21 cellular contexts compared by ENCODE assay signal in the genomic region with DNA sequence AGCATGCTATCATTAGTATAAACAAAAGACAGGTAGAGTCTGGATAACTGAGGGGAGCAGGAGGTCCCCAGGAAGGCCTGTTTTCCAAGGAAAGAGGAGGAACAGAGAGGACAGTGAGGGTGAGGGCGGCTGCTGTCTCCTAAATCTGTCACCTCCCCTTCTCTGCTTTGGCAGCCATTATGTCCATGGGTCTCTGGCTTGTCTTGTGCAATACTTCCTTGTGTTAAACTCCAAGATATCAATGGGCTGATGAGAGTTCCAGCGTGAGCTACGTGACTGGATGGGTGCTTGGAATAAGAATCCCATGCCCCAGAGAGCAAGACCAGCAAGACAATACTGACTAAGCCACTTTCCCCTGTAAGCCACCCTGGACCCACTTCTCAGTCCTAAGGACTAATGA.
"Had no signal": no experiment of that assay in that cellular context is flagged by ENCODE, and none has a peak within 500 bp of the region (broad histone marks: within the 10 kb centered on the region; RNA-seq: fewer than 3 reads in every experiment).

No MANE protein-coding gene starts in this region.

- H3K36me3 ChIP-seq: MG63 had no signal

- DNase-seq: Karpas-422; KG1; MG63; NCI-H1092 treated with DMSO at 0.1 percent for 48 hours; NCI-H1436; NCI-H187; NCI-H2029; NCI-H2081 treated with DMSO at 0.1 percent for 48 hours; NCI-H2171; NCI-H226; NCI-H446; NCI-H510A; NCI-H524 treated with DMSO at 0.1 percent for 48 hours; NCI-H69; NCI-H774; NK-92 treated with Interleukin-12 subunit alpha and Interleukin-12 subunit beta, amount 100 ng/mL, for 24 hours; PC-3; SHP77; SK-N-SH had no signal

- H3K4me3 ChIP-seq: MG63 had no signal

- H3K27me3 ChIP-seq: MG63 had no signal

- H3K27ac ChIP-seq: RWPE1 had no signal

- H3K9me3 ChIP-seq: MG63, SK-N-SH had no signal

- ATAC-seq: Panc1, PC-3 had no signal

- H3K9ac ChIP-seq: SK-N-SH had no signal

- H3K4me2 ChIP-seq: SK-N-SH had no signal
